ENCODE assay signal across 25 cellular contexts in the genomic region with DNA sequence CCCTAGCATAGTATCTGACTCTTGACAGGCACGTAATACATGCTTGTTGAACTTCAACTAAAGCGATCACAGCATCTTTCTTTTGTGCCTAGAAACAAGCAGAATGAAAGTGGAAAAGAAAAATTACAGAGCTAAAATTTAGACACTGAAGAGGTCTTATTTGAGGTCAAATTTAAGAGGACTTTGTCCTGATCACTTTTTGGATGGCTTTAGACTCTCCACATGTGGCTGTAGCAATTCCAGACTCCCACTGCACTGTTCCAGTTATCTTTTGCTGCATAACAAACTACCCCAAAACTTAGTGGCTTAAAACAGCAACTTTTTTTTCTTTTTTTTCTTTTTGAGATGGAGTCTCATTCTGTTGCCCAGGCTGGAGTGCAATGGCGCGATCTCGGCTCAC.
"Had no signal": no experiment of that assay in that cellular context is flagged by ENCODE, and none has a peak within 500 bp of the region (broad histone marks: within the 10 kb centered on the region; RNA-seq: fewer than 3 reads in every experiment).

No MANE protein-coding gene starts in this region.

- H3K27me3 Mint-ChIP-seq: activated CD4-positive, alpha-beta memory T cell treated with anti-CD3 and anti-CD28 coated beads for 36 hours; activated CD4-positive, alpha-beta T cell treated with anti-CD3 and anti-CD28 coated beads, Interleukin-2, amount 10 ng/mL, durations not matched to agents 7 days and 5 days; activated naive CD8-positive, alpha-beta T cell treated with anti-CD3 and anti-CD28 coated beads, Interleukin-2, amount 50 U/mL, for 24 hours; T-cell had no signal

- H3K9me3 Mint-ChIP-seq: activated CD4-positive, alpha-beta memory T cell treated with anti-CD3 and anti-CD28 coated beads for 36 hours; activated CD4-positive, alpha-beta T cell treated with anti-CD3 and anti-CD28 coated beads, Interleukin-2, amount 10 ng/mL, durations not matched to agents 7 days and 5 days; activated naive CD4-positive, alpha-beta T cell treated with anti-CD3 and anti-CD28 coated beads, Interleukin-2, amount 50 U/mL, for 72 hours; activated naive CD8-positive, alpha-beta T cell treated with anti-CD3 and anti-CD28 coated beads, Interleukin-2, amount 50 U/mL, for 24 hours; activated T-cell treated with anti-CD3 and anti-CD28 coated beads, Interleukin-2, amount 50 U/mL, for 4 hours; brain; T-cell had no signal

- H3K4me3 Mint-ChIP-seq: activated CD4-positive, alpha-beta memory T cell treated with anti-CD3 and anti-CD28 coated beads for 36 hours; activated CD4-positive, alpha-beta T cell treated with anti-CD3 and anti-CD28 coated beads, Interleukin-2, amount 10 ng/mL, durations not matched to agents 7 days and 5 days; activated naive CD8-positive, alpha-beta T cell treated with anti-CD3 and anti-CD28 coated beads, Interleukin-2, amount 50 U/mL, for 24 hours; activated T-cell treated with anti-CD3 and anti-CD28 coated beads, Interleukin-2, amount 50 U/mL, for 4 hours; brain; T-cell had no signal

- H3K4me3 ChIP-seq: SK-N-MC had no signal

- H3K27ac Mint-ChIP-seq: activated CD4-positive, alpha-beta memory T cell treated with anti-CD3 and anti-CD28 coated beads for 36 hours; activated CD4-positive, alpha-beta T cell treated with anti-CD3 and anti-CD28 coated beads, Interleukin-2, amount 10 ng/mL, durations not matched to agents 7 days and 5 days; activated naive CD8-positive, alpha-beta T cell treated with anti-CD3 and anti-CD28 coated beads, Interleukin-2, amount 50 U/mL, for 24 hours; T-cell had no signal

- H3K27ac ChIP-seq: SK-N-MC, VCaP had no signal

- DNase-seq: activated CD4-positive, alpha-beta memory T cell treated with anti-CD3 and anti-CD28 coated beads for 36 hours; activated CD4-positive, alpha-beta T cell treated with anti-CD3 and anti-CD28 coated beads, Interleukin-2, amount 10 ng/mL, durations not matched to agents 7 days and 5 days; activated CD4-positive, CD25-positive, alpha-beta regulatory T cell; activated CD8-positive, alpha-beta memory T cell treated with anti-CD3 and anti-CD28 coated beads for 24 hours; activated effector memory CD4-positive, alpha-beta T cell treated with anti-CD3 and anti-CD28 coated beads, Interleukin-2, amount 50 U/mL, for 16 hours; activated naive CD4-positive, alpha-beta T cell treated with Interleukin-2 at 50 U/mL for 16 hours; activated naive CD8-positive, alpha-beta T cell treated with anti-CD3 and anti-CD28 coated beads, Interleukin-2, amount 50 U/mL, for 24 hours; activated T-cell treated with anti-CD3 and anti-CD28 coated beads, Interleukin-2, amount 50 U/mL, for 4 hours; amygdala; Kasumi-1; KBM-7; NCI-H1048; NCI-H146; NCI-H187 treated with DMSO at 0.1 percent for 48 hours; NCI-H2081 treated with DMSO at 0.1 percent for 48 hours; NCI-H2171 treated with DMSO at 0.1 percent for 48 hours; NCI-H345; NCI-H510A; NCI-H526 treated with DMSO at 0.1 percent for 48 hours; T-cell had no signal

- H3K36me3 Mint-ChIP-seq: activated CD4-positive, alpha-beta memory T cell treated with anti-CD3 and anti-CD28 coated beads for 36 hours; activated naive CD4-positive, alpha-beta T cell treated with anti-CD3 and anti-CD28 coated beads, Interleukin-2, amount 50 U/mL, for 72 hours; brain; T-cell had no signal

- ATAC-seq: activated naive CD8-positive, alpha-beta T cell treated with anti-CD3 and anti-CD28 coated beads, Interleukin-2, amount 50 U/mL, for 24 hours; activated T-cell treated with anti-CD3 and anti-CD28 coated beads, Interleukin-2, amount 50 U/mL, for 4 hours; Right ventricle myocardium inferior; T-cell had no signal
